ENCODE assay signal across 1 cellular context in the genomic region with DNA sequence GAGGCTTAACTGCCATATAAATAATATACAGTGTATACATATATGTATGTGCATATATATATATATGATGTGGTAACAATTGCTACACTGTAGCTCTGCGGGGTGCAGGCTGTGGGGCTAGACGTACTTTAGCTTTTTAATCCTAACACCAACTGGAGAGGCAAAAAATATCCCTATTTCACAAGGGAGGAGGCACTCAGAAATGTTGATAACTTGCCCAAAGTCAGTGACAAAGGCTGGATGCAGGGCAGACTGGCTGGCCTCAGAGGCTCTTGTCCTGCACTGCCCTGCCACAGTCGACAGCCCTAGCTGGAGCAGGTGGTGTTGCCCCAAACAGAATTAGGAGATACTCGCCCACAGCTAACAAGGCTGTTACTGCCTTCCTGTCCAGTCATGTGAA.
TF ChIP-seq lines count a peak whose summit lies in the region.

No MANE protein-coding gene starts in this region.

TF ChIP-seq in HepG2, 621 proteins besides CTCF, POLR2A, EP300 and RAD21 (continued from another document):
- TF ChIP-seq ZNF430 (CRISPR knock-in tag; IDR thresholded peaks at IDR 0.05) (0 out of 2 replicates have a peak, but pooled peaks have one; percentile 41), ZNF232 (CRISPR knock-in tag; IDR thresholded peaks at IDR 0.05; ENCODE audit: borderline replicate concordance) (no peak), RCOR2 (CRISPR knock-in tag; IDR thresholded peaks at IDR 0.05) (0 out of 2 replicates have a peak, but pooled peaks have one; percentile 12)
TF ChIP-seq in HepG2: peak in this region for 9.
